ENCODE assay signal across 8 cellular contexts in genomic region chr1:177945943-177946650, GRCh38. TPM values are rescaled to one million over a fixed set of nuclear protein-coding genes. Genes with fewer than 3 reads are reported as not detected.
DNase-seq lines count a peak whose midpoint lies in the region; ATAC-seq, FAIRE-seq and TF ChIP-seq lines count a peak whose summit lies in the region.

No MANE protein-coding gene starts in this region.

- H3K9me3 Mint-ChIP-seq in neural crest cell, result no peaks in the 10 kb centered on the region

- peak; percentile 68 for FAIRE-seq in TTC549 (lab: Jason Lieb, UNC)

- DNase-seq in AG04450 (ENCODE audit: low read depth, low spot score) (no peak), GM12864 (ENCODE audit: low read depth) (no peak), NCI-H187 (lab: John Stamatoyannopoulos, UW) (peak; percentile 56 to 84), esophagus muscularis mucosa (ENCODE audit: extremely low spot score) (no peak), neural crest cell (ENCODE audit: low read depth, low spot score) (peak; percentile 79), GF-D8 (lab: John Stamatoyannopoulos, UW) (no peak)

- H3K27me3 ChIP-seq in AG04450 (ENCODE audit: control insufficient read depth, insufficient read depth, low read length), result no peaks in the 10 kb centered on the region
- H3K27me3 ChIP-seq in esophagus muscularis mucosa, result no peaks in the 10 kb centered on the region

- H3K27ac ChIP-seq in AG04450 (ENCODE audit: low read depth, low read length) (no peak overlapping the region), esophagus muscularis mucosa (replicated peaks in 1 of 4) (no peak overlapping the region)

- no peak overlapping the region for H3K4me3 ChIP-seq in AG04450 (ENCODE audit: low read depth, low read length)
- no peak overlapping the region for H3K4me3 ChIP-seq in GM12864 (ENCODE audit: low read depth, low read length)
- no peak overlapping the region for H3K4me3 ChIP-seq in esophagus muscularis mucosa

- intact Hi-C loops in esophagus muscularis mucosa (cut with DNase I), result loop anchor here (5.0 to 10.0 kb wide), 4 partner anchors 161 to 1049 kb away; no protein-coding TSS in a partner anchor

- H3K4me1 ChIP-seq in esophagus muscularis mucosa, result peaks cover 0 to 10% (median 0%) of the 10 kb centered on the region in 4 donors

- H3K36me3 Mint-ChIP-seq in neural crest cell (ENCODE audit: low read depth), result no peaks in the 10 kb centered on the region

- H3K27me3 Mint-ChIP-seq in neural crest cell (ENCODE audit: low read depth), result no peaks in the 10 kb centered on the region

- no peak for TF ChIP-seq EP300 in esophagus muscularis mucosa (IDR thresholded peaks at IDR 0.05)

- ATAC-seq in HG02678 (IDR thresholded peaks at IDR 0.05; ENCODE audit: unreplicated experiment), result peak; percentile 67

- peak overlapping the region; percentile 58 for H3K4me3 Mint-ChIP-seq in neural crest cell

- CTCF ChIA-PET in AG04450 (lab: Charles Lee), result interaction anchor here (0.6 to 4.3 kb wide), 40 partner anchors 9 to 1050 kb away, joined by 3 to 30 read pairs (median 5); no protein-coding TSS in a partner anchor

- peaks cover 5 to 44% (median 29%) of the 10 kb centered on the region in 4 donors for H3K36me3 ChIP-seq in esophagus muscularis mucosa

- WGBS in esophagus muscularis mucosa, result 52% methylated on average over 12 of the region's 12 CpGs

- peak; percentile 91 for TF ChIP-seq CTCF in AG04450 (IDR thresholded peaks at IDR 0.05; ENCODE audit: low read depth, low read length)
- TF ChIP-seq CTCF in GM12864 (IDR thresholded peaks at IDR 0.05; ENCODE audit: low read depth, low read length, missing control alignments), result peak; percentile 85
- peak; percentile 58 to 85 (median 64) for TF ChIP-seq CTCF in esophagus muscularis mucosa (IDR thresholded peaks at IDR 0.05)
- peak; percentile 97 for TF ChIP-seq CTCF in neural crest cell (conservative IDR thresholded peaks at IDR 0.05)

- H3K27ac Mint-ChIP-seq in neural crest cell (ENCODE audit: unreplicated experiment), result peak overlapping the region; percentile 89

- H3K4me1 Mint-ChIP-seq in neural crest cell, result peaks cover 54% of the 10 kb centered on the region

- TF ChIP-seq POLR2A in esophagus muscularis mucosa (IDR thresholded peaks at IDR 0.05; ENCODE audit: low read depth), result no peak

- H3K9me3 ChIP-seq in AG04450 (ENCODE audit: control insufficient read depth, insufficient read depth, low read length) (no peaks in the 10 kb centered on the region), esophagus muscularis mucosa (no peaks in the 10 kb centered on the region)

- POLR2A ChIA-PET in AG04450 (lab: Yijun Ruan, JAX), result no interaction called here

RNA-seq across cellular contexts. Expression of gene SEC16B, which starts 23.8 kb away (rescaled TPM):
- 4.0 and 4.3 TPM in 2 replicates for polyA plus RNA-seq in AG04450 (2011; rRNA removed)
- 3.8 and 5.7 TPM in 2 replicates for polyA minus RNA-seq in AG04450 (2011; rRNA and poly(A)+ RNA removed)
- total RNA-seq in esophagus muscularis mucosa (1 to 10 TPM in 3 of 4 donors, under 1 TPM in 1; 0.83 to 2.6 (median 1.8) TPM), neural crest cell (1.4 and 2.1 TPM in 2 replicates)

Comparison
In these comparisons a context has a peak if more than half of its experiments do, and no peak if none do; other contexts are left out.
1. DNase-seq: peak in NCI-H187 (2 of 2) and neural crest cell (single experiment); none in AG04450 (single experiment), GM12864 (single experiment), esophagus muscularis mucosa (single experiment) and GF-D8 (single experiment).
2. Peak in every context shown above with its lines, with median percentiles within 50 percentile points of each other: CTCF ChIP-seq.